In the genomic region with DNA sequence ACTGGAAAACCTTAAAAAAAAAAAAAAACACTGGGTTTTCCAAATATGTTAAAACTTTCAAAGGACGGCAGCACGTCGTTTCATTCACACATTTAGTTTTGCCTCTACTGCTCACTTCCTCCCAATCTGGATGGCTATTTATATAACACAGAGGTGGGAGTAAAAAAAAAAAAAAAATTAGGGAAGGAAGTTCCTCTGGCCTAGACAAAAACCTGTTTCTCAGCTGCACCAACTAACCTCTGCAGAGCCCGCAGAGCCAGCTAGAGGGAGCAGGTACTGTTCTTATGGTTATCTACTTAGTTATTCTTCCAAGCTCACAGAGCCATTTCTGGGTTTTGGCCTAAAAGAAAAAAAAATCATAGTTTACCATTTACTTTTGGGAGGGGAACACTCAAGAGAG, we compare ENCODE assay signal across 13 cellular contexts. TPM values are rescaled to one million over a fixed set of nuclear protein-coding genes. Genes with fewer than 3 reads are reported as not detected.
DNase-seq lines count a peak whose midpoint lies in the region; ATAC-seq and TF ChIP-seq lines count a peak whose summit lies in the region.
"Had no signal": no experiment of that assay in that cellular context is flagged by ENCODE, and none has a peak within 500 bp of the region (broad histone marks: within the 10 kb centered on the region; RNA-seq: fewer than 3 reads in every experiment).

No MANE protein-coding gene starts in this region.

- H2AFZ ChIP-seq in MM.1S (ENCODE audit: low read length) = no peak overlapping the region

- H3K4me3 ChIP-seq in BLaER1 treated with 17β-estradiol and CSF1 and Interleukin-3, amounts not matched to agents 10 nM and 100 nM = peak overlapping the region in 2 of 10 experiments; percentile 32 to 35; a peak in 4 of 20 replicates
- no peak overlapping the region for H3K4me3 ChIP-seq in MM.1S (ENCODE audit: low read length)
- H3K4me3 ChIP-seq in right lobe of liver = no peak overlapping the region
- H3K4me3 ChIP-seq: skin epidermis had no signal

- H4K20me1 ChIP-seq in BLaER1 treated with 17β-estradiol and CSF1 and Interleukin-3, amounts not matched to agents 10 nM and 100 nM = peaks cover 0 to 6% (median 0%) of the 10 kb centered on the region in 11 experiments; a peak in 1 of 22 replicates
- no peaks in the 10 kb centered on the region for H4K20me1 ChIP-seq in MM.1S (ENCODE audit: insufficient read depth, low read length)

- peaks cover 33% of the 10 kb centered on the region for H3F3A ChIP-seq in MM.1S (ENCODE audit: insufficient read depth, low read length)

- TF ChIP-seq CTCF in MM.1S (IDR thresholded peaks at IDR 0.05; ENCODE audit: low read length) = peak; percentile 19
- TF ChIP-seq CTCF in right lobe of liver (IDR thresholded peaks at IDR 0.05) = peak in 2 of 4 donors; percentile 13 to 29

- H3K9me2 ChIP-seq in MM.1S (replicated peaks; ENCODE audit: insufficient read depth, low read length) = no peaks in the 10 kb centered on the region

- peak overlapping the region in 9 of 11 experiments; percentile 5 to 76 (median 71); a peak in 17 of 22 replicates for H3K27ac ChIP-seq in BLaER1 treated with 17β-estradiol and CSF1 and Interleukin-3, amounts not matched to agents 10 nM and 100 nM
- no peak overlapping the region for H3K27ac ChIP-seq in MM.1S (ENCODE audit: low read length)
- H3K27ac ChIP-seq in right lobe of liver = no peak overlapping the region

- DNase-seq in MM.1S = no peak
- no peak for DNase-seq in central memory CD8-positive, alpha-beta T cell (ENCODE audit: low spot score in 2 of 2)
- DNase-seq in right lobe of liver = no peak
- DNase-seq in activated CD8-positive, alpha-beta memory T cell treated with anti-CD3 and anti-CD28 coated beads, Interleukin-2, amount 10 ng/mL, durations not matched to agents 7 days and 5 days = no peak
- DNase-seq in RKO (ENCODE audit: low spot score) = no peak
- no peak for DNase-seq in NCI-H345 (lab: John Stamatoyannopoulos, UW)
- DNase-seq: activated effector memory CD4-positive, alpha-beta T cell treated with Interleukin-2 at 50 U/mL for 16 hours; CD4-positive, CD25-positive, alpha-beta regulatory T cell; IMR-90; SHP77 had no signal

- peak overlapping the region in 10 of 11 experiments; percentile 4 to 56 (median 32); a peak in 8 of 22 replicates for H3K9ac ChIP-seq in BLaER1 treated with 17β-estradiol and CSF1 and Interleukin-3, amounts not matched to agents 10 nM and 100 nM
- H3K9ac ChIP-seq in MM.1S (ENCODE audit: low read length) = no peak overlapping the region

- peaks cover 6% of the 10 kb centered on the region for H3K36me3 Mint-ChIP-seq in central memory CD8-positive, alpha-beta T cell (ENCODE audit: insufficient read depth)
- H3K36me3 Mint-ChIP-seq in activated CD8-positive, alpha-beta memory T cell treated with anti-CD3 and anti-CD28 coated beads, Interleukin-2, amount 10 ng/mL, durations not matched to agents 7 days and 5 days = peaks cover 64% of the 10 kb centered on the region

- 38% methylated on average over 4 of the region's 4 CpGs for WGBS in right lobe of liver (ENCODE audit: insufficient coverage, low coverage, low lambda C conversion rate, missing lambda C conversion rate)

- no peaks in the 10 kb centered on the region for H3K27me3 Mint-ChIP-seq in central memory CD8-positive, alpha-beta T cell
- H3K27me3 Mint-ChIP-seq in activated CD8-positive, alpha-beta memory T cell treated with anti-CD3 and anti-CD28 coated beads, Interleukin-2, amount 10 ng/mL, durations not matched to agents 7 days and 5 days = no peaks in the 10 kb centered on the region
- H3K27me3 Mint-ChIP-seq: CD4-positive, CD25-positive, alpha-beta regulatory T cell had no signal

- TF ChIP-seq POLR2A in right lobe of liver (IDR thresholded peaks at IDR 0.05) = no peak

- peak; percentile 14 for ATAC-seq in central memory CD8-positive, alpha-beta T cell (replicated peaks; ENCODE audit: extremely low read depth, poor library complexity, severe bottlenecking)
- ATAC-seq in right lobe of liver = peak in 3 of 4 donors; percentile 36 to 53 (median 51)
- no peak for ATAC-seq in activated CD8-positive, alpha-beta memory T cell treated with anti-CD3 and anti-CD28 coated beads, Interleukin-2, amount 10 ng/mL, durations not matched to agents 7 days and 5 days
- ATAC-seq in GM21515 (IDR thresholded peaks at IDR 0.05; ENCODE audit: unreplicated experiment) = no peak

- H3K27me3 ChIP-seq in BLaER1 treated with 17β-estradiol and CSF1 and Interleukin-3, amounts not matched to agents 10 nM and 100 nM = no peaks in the 10 kb centered on the region
- H3K27me3 ChIP-seq in MM.1S (replicated peaks; ENCODE audit: insufficient read depth, low read length) (no peaks in the 10 kb centered on the region), right lobe of liver (no peaks in the 10 kb centered on the region)

- H3K4me2 ChIP-seq in BLaER1 treated with 17β-estradiol and CSF1 and Interleukin-3, amounts not matched to agents 10 nM and 100 nM = peak overlapping the region; percentile 69 to 91 (median 82)
- H3K4me2 ChIP-seq in MM.1S (ENCODE audit: low read depth, low read length) = no peak overlapping the region

- H3K9me3 Mint-ChIP-seq in central memory CD8-positive, alpha-beta T cell = no peaks in the 10 kb centered on the region
- H3K9me3 Mint-ChIP-seq in activated CD8-positive, alpha-beta memory T cell treated with anti-CD3 and anti-CD28 coated beads, Interleukin-2, amount 10 ng/mL, durations not matched to agents 7 days and 5 days (ENCODE audit: low read depth) = no peaks in the 10 kb centered on the region
- H3K9me3 Mint-ChIP-seq: CD4-positive, CD25-positive, alpha-beta regulatory T cell had no signal

- H3K27ac Mint-ChIP-seq in central memory CD8-positive, alpha-beta T cell (ENCODE audit: low read depth) = no peak overlapping the region
- no peak overlapping the region for H3K27ac Mint-ChIP-seq in activated CD8-positive, alpha-beta memory T cell treated with anti-CD3 and anti-CD28 coated beads, Interleukin-2, amount 10 ng/mL, durations not matched to agents 7 days and 5 days

- H3K79me2 ChIP-seq in MM.1S (ENCODE audit: low read length) = peaks cover 96% of the 10 kb centered on the region

- H3K9me3 ChIP-seq in BLaER1 treated with 17β-estradiol and CSF1 and Interleukin-3, amounts not matched to agents 10 nM and 100 nM (replicated peaks in 1 of 11) = no peaks in the 10 kb centered on the region
- H3K9me3 ChIP-seq in MM.1S (replicated peaks; ENCODE audit: insufficient read depth, low read length) (no peaks in the 10 kb centered on the region), right lobe of liver (no peaks in the 10 kb centered on the region)

- no peak overlapping the region for H3K4me3 Mint-ChIP-seq in central memory CD8-positive, alpha-beta T cell
- H3K4me3 Mint-ChIP-seq in activated CD8-positive, alpha-beta memory T cell treated with anti-CD3 and anti-CD28 coated beads, Interleukin-2, amount 10 ng/mL, durations not matched to agents 7 days and 5 days = no peak overlapping the region
- H3K4me3 Mint-ChIP-seq: CD4-positive, CD25-positive, alpha-beta regulatory T cell had no signal

- H3K4me1 ChIP-seq in BLaER1 treated with 17β-estradiol and CSF1 and Interleukin-3, amounts not matched to agents 10 nM and 100 nM = peaks cover 24 to 51% (median 37%) of the 10 kb centered on the region in 10 experiments
- H3K4me1 ChIP-seq in MM.1S (ENCODE audit: low read length) = peaks cover 14% of the 10 kb centered on the region; the same call in 1 of the 2 replicates
- no peaks in the 10 kb centered on the region for H3K4me1 ChIP-seq in right lobe of liver

- CTCF ChIA-PET in activated CD8-positive, alpha-beta memory T cell treated with anti-CD3 and anti-CD28 coated beads, Interleukin-2, amount 10 ng/mL, durations not matched to agents 7 days and 5 days (lab: Charles Lee) = interaction anchor here (1.3 to 2.1 kb wide), 3 partner anchors 21 to 102 kb away, joined by 4 to 7 read pairs (median 4); no protein-coding TSS in a partner anchor

- peaks cover 38 to 95% (median 86%) of the 10 kb centered on the region in 11 experiments for H3K36me3 ChIP-seq in BLaER1 treated with 17β-estradiol and CSF1 and Interleukin-3, amounts not matched to agents 10 nM and 100 nM
- H3K36me3 ChIP-seq in MM.1S (replicated peaks; ENCODE audit: insufficient read depth, low read length) (peaks cover 66% of the 10 kb centered on the region), right lobe of liver (peaks cover 0 to 12% (median 6%) of the 10 kb centered on the region in 4 donors)

- intact Hi-C loops in right lobe of liver (cut with DNase I) = no loop called here

- H3K4me1 Mint-ChIP-seq in central memory CD8-positive, alpha-beta T cell = no peaks in the 10 kb centered on the region
- H3K4me1 Mint-ChIP-seq in activated CD8-positive, alpha-beta memory T cell treated with anti-CD3 and anti-CD28 coated beads, Interleukin-2, amount 10 ng/mL, durations not matched to agents 7 days and 5 days = peaks cover 15% of the 10 kb centered on the region

RNA-seq across cellular contexts. Expression of a gene that starts 28.1 kb away (rescaled TPM):
- total RNA-seq in right lobe of liver = 10 to 100 TPM in 4 of 6 experiments, 1 to 10 TPM in 2; 7.2 to 21.7 (median 12.4) TPM
- 100 to 1,000 TPM in 1 of 2 experiments, 10 to 100 TPM in 1; 61.7 to 113 TPM for total RNA-seq in activated CD8-positive, alpha-beta memory T cell treated with anti-CD3 and anti-CD28 coated beads, Interleukin-2, amount 10 ng/mL, durations not matched to agents 7 days and 5 days

RNA-seq across cellular contexts. Expression of a gene that starts 38.9 kb away (rescaled TPM):
- 1 to 10 TPM; 1.7 to 4.3 (median 3.2) TPM for total RNA-seq in right lobe of liver
- 1 to 10 TPM; 5.9 to 9.2 TPM for total RNA-seq in activated CD8-positive, alpha-beta memory T cell treated with anti-CD3 and anti-CD28 coated beads, Interleukin-2, amount 10 ng/mL, durations not matched to agents 7 days and 5 days

Comparison
In these comparisons a context has a peak if more than half of its experiments do, and no peak if none do; other contexts are left out.
1. H3K27ac ChIP-seq: peak in BLaER1 treated with 17β-estradiol and CSF1 and Interleukin-3, amounts not matched to agents 10 nM and 100 nM (9 of 11); none in MM.1S (single experiment) and right lobe of liver (0 of 3).
2. ATAC-seq: peak in central memory CD8-positive, alpha-beta T cell (single experiment) and right lobe of liver (3 of 4); none in activated CD8-positive, alpha-beta memory T cell treated with anti-CD3 and anti-CD28 coated beads, Interleukin-2, amount 10 ng/mL, durations not matched to agents 7 days and 5 days (single experiment) and GM21515 (single experiment).